In genomic region chr7:69451715-69452114, GRCh38 we compare ENCODE assay signal across 7 cellular contexts.
"Had no signal": no experiment of that assay in that cellular context is flagged by ENCODE, and none has a peak within 500 bp of the region (broad histone marks: within the 10 kb centered on the region; RNA-seq: fewer than 3 reads in every experiment).

No MANE protein-coding gene starts in this region.

- DNase-seq: IMR-90, KBM-7, KG1 had no signal

- H3K27ac ChIP-seq: HL-60 had no signal

- H3K4me3 ChIP-seq: K562 had no signal

- ATAC-seq: HepG2, K562 had no signal

- FAIRE-seq: HepG2, HTR-8/SVneo, K562 had no signal
